8 cellular contexts compared by ENCODE assay signal in genomic region chr21:17611414-17612022, GRCh38. TPM values are rescaled to one million over a fixed set of nuclear protein-coding genes. Genes with fewer than 3 reads are reported as not detected.
DNase-seq lines count a peak whose midpoint lies in the region; ATAC-seq and TF ChIP-seq lines count a peak whose summit lies in the region.

No MANE protein-coding gene starts in this region.

- peak overlapping the region; percentile 97 for H3K27ac ChIP-seq in CD8-positive, alpha-beta memory T cell (ENCODE audit: low read depth, low read length)
- peak overlapping the region; percentile 83 to 91 for H3K27ac ChIP-seq in mucosa of rectum (ENCODE audit: low read depth in 2 of 2, low read length in 2 of 2)

- no peaks in the 10 kb centered on the region for H3K36me3 ChIP-seq in CD8-positive, alpha-beta memory T cell (ENCODE audit: insufficient read depth, low read length)
- H3K36me3 ChIP-seq in NT2/D1 (ENCODE audit: insufficient read depth, insufficient read length, low read length) (peaks cover 44% of the 10 kb centered on the region), mucosa of rectum (ENCODE audit: control insufficient read depth in 2 of 2, insufficient read depth in 2 of 2, low read length in 2 of 2) (no peaks in the 10 kb centered on the region)

- CTCF ChIA-PET in CD8-positive, alpha-beta memory T cell (lab: Charles Lee): interaction anchor here (1.3 to 2.2 kb wide), 5 partner anchors 12 to 225 kb away, joined by 3 to 6 read pairs (median 3); partner anchors contain the start of gene CXADR

- peak overlapping the region; percentile 89 to 96 (median 93) for H3K4me3 Mint-ChIP-seq in CD8-positive, alpha-beta memory T cell

- H3K27me3 Mint-ChIP-seq in CD8-positive, alpha-beta memory T cell: peaks cover 0 to 1% of the 10 kb centered on the region in 2 donors

- no peaks in the 10 kb centered on the region for H3K9me3 Mint-ChIP-seq in CD8-positive, alpha-beta memory T cell

- H3K27ac Mint-ChIP-seq in CD8-positive, alpha-beta memory T cell: peak overlapping the region; percentile 84 to 100 (median 98)

- H3K4me1 Mint-ChIP-seq in CD8-positive, alpha-beta memory T cell: peaks cover 23 to 53% (median 39%) of the 10 kb centered on the region in 3 donors

- peak overlapping the region; percentile 95 for H3K4me3 ChIP-seq in CD8-positive, alpha-beta memory T cell (ENCODE audit: low read length)
- H3K4me3 ChIP-seq in NT2/D1 (ENCODE audit: insufficient read length, low read depth) (peak overlapping the region; percentile 86), mucosa of rectum (ENCODE audit: low read length in 2 of 2) (peak overlapping the region; percentile 89 to 94)

- ATAC-seq in GM19395 (IDR thresholded peaks at IDR 0.05; ENCODE audit: unreplicated experiment) (peak; percentile 66), HG03521 (IDR thresholded peaks at IDR 0.05; ENCODE audit: unreplicated experiment) (peak; percentile 56)

- no peaks in the 10 kb centered on the region for H3K9me3 ChIP-seq in CD8-positive, alpha-beta memory T cell (ENCODE audit: low read length)
- H3K9me3 ChIP-seq in NT2/D1 (ENCODE audit: insufficient read depth, low read length) (no peaks in the 10 kb centered on the region), mucosa of rectum (ENCODE audit: control insufficient read depth in 2 of 2, low read length in 2 of 2) (no peaks in the 10 kb centered on the region)

- H3K4me1 ChIP-seq in CD8-positive, alpha-beta memory T cell (ENCODE audit: insufficient read depth, low read length): peaks cover 10% of the 10 kb centered on the region
- no peaks in the 10 kb centered on the region for H3K4me1 ChIP-seq in NT2/D1 (ENCODE audit: insufficient read depth, insufficient read length)
- peaks cover 15 to 40% of the 10 kb centered on the region in 2 donors for H3K4me1 ChIP-seq in mucosa of rectum (ENCODE audit: control insufficient read depth in 2 of 2, insufficient read depth in 2 of 2, low read length in 2 of 2)

- POLR2A ChIA-PET in CD8-positive, alpha-beta memory T cell (lab: Charles Lee): interaction anchor here (1.0 to 1.6 kb wide), 2 partner anchors 98 to 207 kb away, joined by 3 to 6 read pairs; partner anchors contain the start of gene C21orf91

- TF ChIP-seq POLR2A in erythroblast (IDR thresholded peaks at IDR 0.05; ENCODE audit: low read length): peak; percentile 84

- no peaks in the 10 kb centered on the region for H3K27me3 ChIP-seq in CD8-positive, alpha-beta memory T cell (ENCODE audit: insufficient read depth, low read length, poor library complexity, severe bottlenecking)
- H3K27me3 ChIP-seq in NT2/D1 (ENCODE audit: insufficient read depth, insufficient read length) (peaks cover 8% of the 10 kb centered on the region), mucosa of rectum (ENCODE audit: control insufficient read depth in 2 of 2, insufficient read depth in 2 of 2, low read length in 2 of 2) (no peaks in the 10 kb centered on the region)

- peaks cover 8 to 32% (median 9%) of the 10 kb centered on the region in 3 donors for H3K36me3 Mint-ChIP-seq in CD8-positive, alpha-beta memory T cell

- peak; percentile 71 to 87 (median 76) for DNase-seq in CD8-positive, alpha-beta memory T cell
- peak; percentile 59 for DNase-seq in NT2/D1 (ENCODE audit: low read depth, low spot score)
- DNase-seq in activated T-cell treated with anti-CD3 and anti-CD28 coated beads for 24 hours (ENCODE audit: low read depth): peak; percentile 74
- peak; percentile 93 to 96 for DNase-seq in erythroblast (lab: John Stamatoyannopoulos, UW)
- DNase-seq in stimulated activated CD8-positive, alpha-beta memory T cell treated with anti-CD3 and anti-CD28 coated beads, Interleukin-4, amount 100 ng/mL, for 24 hours (ENCODE audit: low read depth): peak; percentile 68

- H3K9ac ChIP-seq in NT2/D1 (ENCODE audit: insufficient read length, low read depth) (peak overlapping the region; percentile 93), mucosa of rectum (ENCODE audit: low read depth in 1 of 2, low read length in 2 of 2) (peak overlapping the region; percentile 94 to 96)

RNA-seq across cellular contexts. Expression of gene BTG3, which starts 1.2 kb away (rescaled TPM):
- total RNA-seq in CD8-positive, alpha-beta memory T cell: 10 to 100 TPM; 43.1 to 45.7 TPM
- 11.5 TPM for polyA plus RNA-seq in CD8-positive, alpha-beta memory T cell

Comparison
In these comparisons a context has a peak if more than half of its experiments do, and no peak if none do; other contexts are left out.
1. Peak in every context shown above with its lines: DNase-seq, ATAC-seq, H3K4me3 ChIP-seq and H3K27ac ChIP-seq.